8 cellular contexts compared by ENCODE assay signal in the genomic region with DNA sequence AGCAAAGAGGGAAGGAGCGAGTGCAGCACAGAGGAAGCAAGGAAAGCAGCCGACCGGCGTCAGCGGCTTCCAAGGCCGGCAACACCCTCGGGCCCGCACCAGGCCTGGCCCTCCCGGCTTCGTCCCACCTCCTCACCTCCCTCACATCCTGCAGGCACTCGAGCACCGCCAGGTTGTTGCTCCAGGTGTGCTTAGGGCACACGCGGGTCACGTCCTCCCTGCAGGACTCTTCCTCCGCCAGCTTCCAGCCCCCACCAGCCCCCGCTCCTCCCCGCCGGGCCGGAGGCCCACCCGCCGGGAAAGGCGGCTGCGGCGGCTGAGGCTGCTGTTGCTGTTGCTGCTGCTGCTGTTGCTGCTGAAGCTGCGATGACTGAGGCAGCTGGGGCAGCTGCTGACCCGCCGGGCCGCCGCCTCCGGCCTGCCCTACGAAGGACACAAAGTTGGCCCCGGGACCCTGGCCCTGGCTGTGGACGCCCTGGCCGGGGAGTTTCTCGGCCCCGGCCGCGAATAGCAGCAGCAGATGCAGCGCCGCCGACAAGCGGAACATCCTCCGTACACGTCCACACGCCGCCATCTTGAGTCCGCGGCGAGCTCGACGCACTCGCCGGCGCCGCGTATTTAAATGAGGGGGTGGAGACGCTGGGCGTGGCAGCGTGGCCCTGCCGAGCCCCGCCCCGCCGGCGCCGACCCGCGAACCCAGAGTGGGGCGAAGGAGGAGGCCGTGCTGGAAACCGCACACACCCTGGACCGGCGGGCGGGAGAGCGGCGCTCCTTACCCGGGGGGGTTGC. TPM values are rescaled to one million over a fixed set of nuclear protein-coding genes. Genes with fewer than 3 reads are reported as not detected.
DNase-seq lines count a peak whose midpoint lies in the region; ATAC-seq, FAIRE-seq and TF ChIP-seq lines count a peak whose summit lies in the region.

GLG1 (minus strand) TSS at position 594 of the 789 bp plus-strand sequence; CDS start at position 574, 20 bp downstream.

- H3K4me3 ChIP-seq in prostate gland = peak within 1 kb of the TSS; percentile 88 to 93

- no peaks in the 10 kb centered on the region for H3K9me3 Mint-ChIP-seq in T-helper 1 cell treated with Interleukin-12 subunit alpha and Interleukin-12 subunit beta and Interleukin-4 antibody, amounts not matched to agents 30 μg/mL and 1 μg/mL, for 36 hours

- H3K27me3 Mint-ChIP-seq in T-helper 1 cell treated with Interleukin-12 subunit alpha and Interleukin-12 subunit beta and Interleukin-4 antibody, amounts not matched to agents 30 μg/mL and 1 μg/mL, for 36 hours (ENCODE audit: low read depth) = no peaks in the 10 kb centered on the region

- peak in 1 of 4 experiments; percentile 1 for TF ChIP-seq CTCF in prostate gland (IDR thresholded peaks at IDR 0.05)

- peaks cover 5% of the 10 kb centered on the region for H3K4me1 ChIP-seq in prostate gland (replicated peaks)

- H3K27me3 ChIP-seq in prostate gland (replicated peaks; ENCODE audit: insufficient read depth) = no peaks in the 10 kb centered on the region

- peak; percentile 53 for FAIRE-seq in GM12892 (lab: Jason Lieb, UNC)

- H3K4me3 Mint-ChIP-seq in T-helper 1 cell treated with Interleukin-12 subunit alpha and Interleukin-12 subunit beta and Interleukin-4 antibody, amounts not matched to agents 30 μg/mL and 1 μg/mL, for 36 hours = peak within 1 kb of the TSS; percentile 99

- peak; percentile 98 for ATAC-seq in HG02678 (IDR thresholded peaks at IDR 0.05; ENCODE audit: unreplicated experiment)
- ATAC-seq in left cardiac atrium = peak; percentile 98 to 99

- intact Hi-C loops in left cardiac atrium (cut with DNase I) = no loop called here
- intact Hi-C loops in prostate gland (cut with DNase I) = no loop called here

- peaks cover 14% of the 10 kb centered on the region for H3K36me3 Mint-ChIP-seq in T-helper 1 cell treated with Interleukin-12 subunit alpha and Interleukin-12 subunit beta and Interleukin-4 antibody, amounts not matched to agents 30 μg/mL and 1 μg/mL, for 36 hours (ENCODE audit: low read depth)

- peak within 1 kb of the TSS; percentile 89 for H3K27ac Mint-ChIP-seq in T-helper 1 cell treated with Interleukin-12 subunit alpha and Interleukin-12 subunit beta and Interleukin-4 antibody, amounts not matched to agents 30 μg/mL and 1 μg/mL, for 36 hours

- DNase-seq in GM12892 (ENCODE audit: insufficient read length) (peak; percentile 81), NCI-H1105 treated with DMSO at 0.1 percent for 48 hours (lab: John Stamatoyannopoulos, UW) (peak; percentile 83), amniotic stem cell (lab: John Stamatoyannopoulos, UW) (peak; percentile 75), left cardiac atrium (peak; percentile 94), prostate gland (ENCODE audit: low spot score) (peak; percentile 90), ureter (ENCODE audit: low spot score) (peak; percentile 90)

- under 1% methylated on average over 63 of the region's 77 CpGs for WGBS in prostate gland

- no peaks in the 10 kb centered on the region for H3K9me3 ChIP-seq in prostate gland

- peak within 1 kb of the TSS; percentile 92 for H3K27ac ChIP-seq in prostate gland

- H3K36me3 ChIP-seq in prostate gland = no peaks in the 10 kb centered on the region

- peak; percentile 96 for TF ChIP-seq POLR2A in GM12892 (IDR thresholded peaks at IDR 0.05; ENCODE audit: low read depth, low read length)
- peak; percentile 87 for TF ChIP-seq POLR2A in prostate gland (IDR thresholded peaks at IDR 0.05)

- peaks cover 54% of the 10 kb centered on the region for H3K4me1 Mint-ChIP-seq in T-helper 1 cell treated with Interleukin-12 subunit alpha and Interleukin-12 subunit beta and Interleukin-4 antibody, amounts not matched to agents 30 μg/mL and 1 μg/mL, for 36 hours (ENCODE audit: low read depth)

RNA-seq across cellular contexts. Expression of gene GLG1, which starts in this region (rescaled TPM):
- polyA plus RNA-seq in GM12892 (2012; ENCODE audit: missing spikeins) = 25.5 TPM
- total RNA-seq in left cardiac atrium (10 to 100 TPM; 78.7 to 86.6 TPM), prostate gland (100 to 1,000 TPM; 135 to 189 TPM), ureter (121 TPM)

Comparison
In these comparisons a context has a peak if more than half of its experiments do, and no peak if none do; other contexts are left out.
1. Peak in every context shown above with its lines: DNase-seq, ATAC-seq, H3K4me3 ChIP-seq and H3K27ac ChIP-seq.